In the genomic region with DNA sequence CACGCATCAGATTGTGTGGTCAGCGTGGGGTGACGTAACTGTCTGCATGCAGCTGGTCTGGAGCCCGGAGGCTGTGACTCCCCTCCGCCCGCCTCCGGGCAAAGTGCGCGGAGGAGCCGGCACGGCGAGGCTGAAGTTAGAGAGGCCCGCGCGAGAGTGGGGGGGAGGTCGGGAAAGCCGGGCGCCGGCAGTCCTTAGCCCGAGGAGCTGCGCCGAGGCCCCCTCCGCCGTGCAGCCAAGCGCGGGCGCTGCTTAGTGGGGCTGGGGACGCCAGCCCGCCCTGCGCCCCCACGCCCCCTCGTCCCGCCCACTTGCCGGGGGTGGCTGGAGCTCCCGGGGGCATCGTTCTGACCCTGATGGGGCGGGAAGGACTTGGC, we compare ENCODE assay signal across 1 cellular context.
TF ChIP-seq lines count a peak whose summit lies in the region.

No MANE protein-coding gene starts in this region.

TF ChIP-seq in HepG2, 621 proteins besides CTCF, POLR2A, EP300 and RAD21 (continued from another document and continues in another):
- TF ChIP-seq DNMT1 (CRISPR knock-in tag; IDR thresholded peaks at IDR 0.05) (0 out of 2 replicates have a peak, but pooled peaks have one; percentile 31), PPARG (CRISPR knock-in tag; conservative IDR thresholded peaks at IDR 0.05) (peak; percentile 24; the same call in 1 of the 2 replicates), ZNF501 (CRISPR knock-in tag; IDR thresholded peaks at IDR 0.05) (no peak), ATF1 (CRISPR knock-in tag; IDR thresholded peaks at IDR 0.05) (no peak), ZNF292 (CRISPR knock-in tag; IDR thresholded peaks at IDR 0.05; ENCODE audit: borderline replicate concordance, low read depth) (peak; percentile 32; the same call in 1 of the 2 replicates), ZNF768 (CRISPR knock-in tag; IDR thresholded peaks at IDR 0.05) (peak; percentile 27; the same call in 1 of the 2 replicates), CEBPG (CRISPR knock-in tag; IDR thresholded peaks at IDR 0.05) (peak; percentile 81), FOXP1 (IDR thresholded peaks at IDR 0.05) (no peak), FOXP1 (CRISPR knock-in tag; IDR thresholded peaks at IDR 0.05) (no peak), ZNF616 (CRISPR knock-in tag; IDR thresholded peaks at IDR 0.05; ENCODE audit: low read depth) (peak; percentile 22; the same call in 1 of the 2 replicates), PCBP1 (IDR thresholded peaks at IDR 0.05; ENCODE audit: borderline replicate concordance, low read depth, low read length) (peak; percentile 75; the same call in 1 of the 2 replicates), ARNT2 (CRISPR knock-in tag; IDR thresholded peaks at IDR 0.05; ENCODE audit: low read depth) (peak; percentile 67; the same call in 1 of the 2 replicates), HES4 (CRISPR knock-in tag; IDR thresholded peaks at IDR 0.05; ENCODE audit: borderline replicate concordance) (peak; percentile 44; the same call in 1 of the 2 replicates), MXD1 (CRISPR knock-in tag; IDR thresholded peaks at IDR 0.05) (no peak), MAFK (conservative IDR thresholded peaks at IDR 0.05 in 1 of 2, IDR thresholded peaks at IDR 0.05 in 1 of 2; ENCODE audit: low read length in 2 of 2) (no peak), FUBP1 (CRISPR knock-in tag; IDR thresholded peaks at IDR 0.05; ENCODE audit: borderline replicate concordance) (no peak), MBD4 (IDR thresholded peaks at IDR 0.05; ENCODE audit: borderline replicate concordance, low read length) (no peak), RBM39 (IDR thresholded peaks at IDR 0.05; ENCODE audit: low read depth, low read length, poor library complexity, severe bottlenecking) (peak; percentile 84), ZIK1 (CRISPR knock-in tag; IDR thresholded peaks at IDR 0.05; ENCODE audit: borderline replicate concordance, low read depth) (peak; percentile 85), ZNF724P (CRISPR knock-in tag; IDR thresholded peaks at IDR 0.05; ENCODE audit: borderline replicate concordance) (no peak), GATA4 (IDR thresholded peaks at IDR 0.05; ENCODE audit: borderline replicate concordance, low read depth) (no peak), ZBTB39 (CRISPR knock-in tag; IDR thresholded peaks at IDR 0.05) (0 out of 2 replicates have a peak, but pooled peaks have one; percentile 24), RARA (CRISPR knock-in tag; IDR thresholded peaks at IDR 0.05) (peak; percentile 34), SAP130 (CRISPR knock-in tag; IDR thresholded peaks at IDR 0.05; ENCODE audit: low read depth) (peak; percentile 83), ZSCAN21 (CRISPR knock-in tag; IDR thresholded peaks at IDR 0.05; ENCODE audit: borderline replicate concordance) (peak; percentile 22; the same call in 1 of the 2 replicates), FOXJ3 (CRISPR knock-in tag; IDR thresholded peaks at IDR 0.05; ENCODE audit: borderline replicate concordance) (0 out of 2 replicates have a peak, but pooled peaks have one; percentile 6), GZF1 (CRISPR knock-in tag; IDR thresholded peaks at IDR 0.05) (no peak), SNRNP70 (IDR thresholded peaks at IDR 0.05; ENCODE audit: low read depth, low read length) (no peak), ZNF782 (CRISPR knock-in tag; IDR thresholded peaks at IDR 0.05; ENCODE audit: borderline replicate concordance) (0 out of 2 replicates have a peak, but pooled peaks have one; percentile 15), ZNF260 (CRISPR knock-in tag; IDR thresholded peaks at IDR 0.05; ENCODE audit: borderline replicate concordance, low read depth) (no peak), GPBP1L1 (CRISPR knock-in tag; IDR thresholded peaks at IDR 0.05) (no peak), GLI4 (CRISPR knock-in tag; IDR thresholded peaks at IDR 0.05; ENCODE audit: borderline replicate concordance) (0 out of 2 replicates have a peak, but pooled peaks have one; percentile 51), POGZ (CRISPR knock-in tag; IDR thresholded peaks at IDR 0.05) (no peak), FOSL1 (CRISPR knock-in tag; IDR thresholded peaks at IDR 0.05; ENCODE audit: borderline replicate concordance) (no peak), SAFB2 (CRISPR knock-in tag; IDR thresholded peaks at IDR 0.05; ENCODE audit: borderline replicate concordance, low read depth) (peak; percentile 82; the same call in 1 of the 2 replicates), ZBTB7A (CRISPR knock-in tag; IDR thresholded peaks at IDR 0.05) (peak; percentile 42; the same call in 1 of the 2 replicates), FOSL2 (CRISPR knock-in tag; IDR thresholded peaks at IDR 0.05) (peak; percentile 54), ELF3 (CRISPR knock-in tag; IDR thresholded peaks at IDR 0.05) (peak; percentile 41), TAF1 (CRISPR knock-in tag; IDR thresholded peaks at IDR 0.05) (peak; percentile 34), ZFP36L1 (CRISPR knock-in tag; IDR thresholded peaks at IDR 0.05) (0 out of 2 replicates have a peak, but pooled peaks have one; percentile 45), ZNF547 (CRISPR knock-in tag; IDR thresholded peaks at IDR 0.05) (no peak), HDAC2 (CRISPR knock-in tag; IDR thresholded peaks at IDR 0.05) (peak; percentile 40; the same call in 1 of the 2 replicates), CENPX (CRISPR knock-in tag; IDR thresholded peaks at IDR 0.05) (no peak), ZBTB33 (CRISPR knock-in tag; IDR thresholded peaks at IDR 0.05) (no peak), PAX8 (CRISPR knock-in tag; IDR thresholded peaks at IDR 0.05; ENCODE audit: borderline replicate concordance) (no peak)
- TF ChIP-seq, protein P1, sequence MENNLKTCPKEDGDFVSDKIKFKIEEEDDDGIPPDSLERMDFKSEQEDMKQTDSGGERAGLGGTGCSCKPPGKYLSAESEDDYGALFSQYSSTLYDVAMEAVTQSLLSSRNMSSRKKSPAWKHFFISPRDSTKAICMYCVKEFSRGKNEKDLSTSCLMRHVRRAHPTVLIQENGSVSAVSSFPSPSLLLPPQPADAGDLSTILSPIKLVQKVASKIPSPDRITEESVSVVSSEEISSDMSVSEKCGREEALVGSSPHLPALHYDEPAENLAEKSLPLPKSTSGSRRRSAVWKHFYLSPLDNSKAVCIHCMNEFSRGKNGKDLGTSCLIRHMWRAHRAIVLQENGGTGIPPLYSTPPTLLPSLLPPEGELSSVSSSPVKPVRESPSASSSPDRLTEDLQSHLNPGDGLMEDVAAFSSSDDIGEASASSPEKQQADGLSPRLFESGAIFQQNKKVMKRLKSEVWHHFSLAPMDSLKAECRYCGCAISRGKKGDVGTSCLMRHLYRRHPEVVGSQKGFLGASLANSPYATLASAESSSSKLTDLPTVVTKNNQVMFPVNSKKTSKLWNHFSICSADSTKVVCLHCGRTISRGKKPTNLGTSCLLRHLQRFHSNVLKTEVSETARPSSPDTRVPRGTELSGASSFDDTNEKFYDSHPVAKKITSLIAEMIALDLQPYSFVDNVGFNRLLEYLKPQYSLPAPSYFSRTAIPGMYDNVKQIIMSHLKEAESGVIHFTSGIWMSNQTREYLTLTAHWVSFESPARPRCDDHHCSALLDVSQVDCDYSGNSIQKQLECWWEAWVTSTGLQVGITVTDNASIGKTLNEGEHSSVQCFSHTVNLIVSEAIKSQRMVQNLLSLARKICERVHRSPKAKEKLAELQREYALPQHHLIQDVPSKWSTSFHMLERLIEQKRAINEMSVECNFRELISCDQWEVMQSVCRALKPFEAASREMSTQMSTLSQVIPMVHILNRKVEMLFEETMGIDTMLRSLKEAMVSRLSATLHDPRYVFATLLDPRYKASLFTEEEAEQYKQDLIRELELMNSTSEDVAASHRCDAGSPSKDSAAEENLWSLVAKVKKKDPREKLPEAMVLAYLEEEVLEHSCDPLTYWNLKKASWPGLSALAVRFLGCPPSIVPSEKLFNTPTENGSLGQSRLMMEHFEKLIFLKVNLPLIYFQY (CRISPR knock-in tag; IDR thresholded peaks at IDR 0.05; ENCODE audit: borderline replicate concordance): peak; percentile 4; the same call in 1 of the 2 replicates
- TF ChIP-seq, protein P2, sequence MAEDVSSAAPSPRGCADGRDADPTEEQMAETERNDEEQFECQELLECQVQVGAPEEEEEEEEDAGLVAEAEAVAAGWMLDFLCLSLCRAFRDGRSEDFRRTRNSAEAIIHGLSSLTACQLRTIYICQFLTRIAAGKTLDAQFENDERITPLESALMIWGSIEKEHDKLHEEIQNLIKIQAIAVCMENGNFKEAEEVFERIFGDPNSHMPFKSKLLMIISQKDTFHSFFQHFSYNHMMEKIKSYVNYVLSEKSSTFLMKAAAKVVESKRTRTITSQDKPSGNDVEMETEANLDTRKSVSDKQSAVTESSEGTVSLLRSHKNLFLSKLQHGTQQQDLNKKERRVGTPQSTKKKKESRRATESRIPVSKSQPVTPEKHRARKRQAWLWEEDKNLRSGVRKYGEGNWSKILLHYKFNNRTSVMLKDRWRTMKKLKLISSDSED (CRISPR knock-in tag; IDR thresholded peaks at IDR 0.05): 0 out of 2 replicates have a peak, but pooled peaks have one; percentile 15
- TF ChIP-seq, protein P3, sequence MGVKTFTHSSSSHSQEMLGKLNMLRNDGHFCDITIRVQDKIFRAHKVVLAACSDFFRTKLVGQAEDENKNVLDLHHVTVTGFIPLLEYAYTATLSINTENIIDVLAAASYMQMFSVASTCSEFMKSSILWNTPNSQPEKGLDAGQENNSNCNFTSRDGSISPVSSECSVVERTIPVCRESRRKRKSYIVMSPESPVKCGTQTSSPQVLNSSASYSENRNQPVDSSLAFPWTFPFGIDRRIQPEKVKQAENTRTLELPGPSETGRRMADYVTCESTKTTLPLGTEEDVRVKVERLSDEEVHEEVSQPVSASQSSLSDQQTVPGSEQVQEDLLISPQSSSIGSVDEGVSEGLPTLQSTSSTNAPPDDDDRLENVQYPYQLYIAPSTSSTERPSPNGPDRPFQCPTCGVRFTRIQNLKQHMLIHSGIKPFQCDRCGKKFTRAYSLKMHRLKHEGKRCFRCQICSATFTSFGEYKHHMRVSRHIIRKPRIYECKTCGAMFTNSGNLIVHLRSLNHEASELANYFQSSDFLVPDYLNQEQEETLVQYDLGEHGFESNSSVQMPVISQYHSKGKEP (CRISPR knock-in tag; IDR thresholded peaks at IDR 0.05): no peak
- TF ChIP-seq, protein P4, sequence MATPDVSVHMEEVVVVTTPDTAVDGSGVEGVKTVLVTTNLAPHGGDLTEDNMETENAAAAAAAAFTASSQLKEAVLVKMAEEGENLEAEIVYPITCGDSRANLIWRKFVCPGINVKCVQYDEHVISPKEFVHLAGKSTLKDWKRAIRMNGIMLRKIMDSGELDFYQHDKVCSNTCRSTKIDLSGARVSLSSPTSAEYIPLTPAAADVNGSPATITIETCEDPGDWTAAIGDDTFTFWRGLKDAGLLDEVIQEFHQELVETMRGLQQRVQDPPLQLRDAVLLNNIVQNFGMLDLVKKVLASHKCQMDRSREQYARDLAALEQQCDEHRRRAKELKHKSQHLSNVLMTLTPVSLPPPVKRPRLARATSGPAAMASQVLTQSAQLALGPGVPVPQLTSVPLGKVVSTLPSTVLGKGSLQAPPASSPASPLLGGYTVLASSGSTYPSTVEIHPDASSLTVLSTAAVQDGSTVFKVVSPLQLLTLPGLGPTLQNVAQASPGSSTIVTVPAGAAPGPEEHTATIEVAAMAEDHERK (CRISPR knock-in tag; IDR thresholded peaks at IDR 0.05; ENCODE audit: low read depth): 0 out of 2 replicates have a peak, but pooled peaks have one; percentile 28
